8 cellular contexts compared by ENCODE assay signal in the genomic region with DNA sequence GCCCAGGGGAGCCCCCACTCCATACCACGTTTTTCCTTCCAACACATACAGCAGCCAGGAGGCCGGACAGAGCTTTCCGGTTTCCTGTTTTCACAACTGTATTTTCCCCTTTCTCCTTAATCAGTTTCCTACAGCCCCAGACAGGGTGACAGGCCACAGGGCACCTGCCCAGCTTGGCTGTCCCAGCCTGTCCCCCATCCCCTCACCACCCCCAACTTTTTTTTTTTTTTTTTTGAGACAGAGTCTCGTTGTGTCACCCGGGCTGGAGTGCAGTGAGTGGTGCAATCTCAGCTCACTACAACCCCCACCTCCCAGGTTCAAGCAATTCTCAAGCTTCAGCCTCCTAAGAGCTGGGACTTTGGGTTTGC. TPM values are rescaled to one million over a fixed set of nuclear protein-coding genes. Genes with fewer than 3 reads are reported as not detected.
A peak's percentile ranks its signal among the peaks of the same experiment; 100 is the strongest.
DNase-seq lines count a peak whose midpoint lies in the region; ATAC-seq and TF ChIP-seq lines count a peak whose summit lies in the region.

No MANE protein-coding gene starts in this region.

- no peaks in the 10 kb centered on the region for H3K9me3 ChIP-seq in mesodermal cell (ENCODE audit: control insufficient read depth, low read length)

- H3K4me3 Mint-ChIP-seq in brain, result peak overlapping the region in 2 of 5 experiments; percentile 38 to 63

- no peaks in the 10 kb centered on the region for H3K36me3 ChIP-seq in mesodermal cell (ENCODE audit: control insufficient read depth, insufficient read depth, low read length)

- H3K4me1 ChIP-seq in mesodermal cell (ENCODE audit: control insufficient read depth, insufficient read depth, low read length, poor library complexity, severe bottlenecking), result peaks cover 37% of the 10 kb centered on the region

- H3K4me3 ChIP-seq in AG04449 (ENCODE audit: low read depth, low read length), result peak overlapping the region; percentile 36
- no peak overlapping the region for H3K4me3 ChIP-seq in mesodermal cell (ENCODE audit: extremely low read depth, insufficient read depth, low read length, poor library complexity, severe bottlenecking)

- peak; percentile 26 for ATAC-seq in HG03457 (IDR thresholded peaks at IDR 0.05; ENCODE audit: unreplicated experiment)
- no peak for ATAC-seq in GM21367 (IDR thresholded peaks at IDR 0.05; ENCODE audit: unreplicated experiment)
- ATAC-seq in HG02571 (IDR thresholded peaks at IDR 0.05; ENCODE audit: unreplicated experiment), result no peak

- WGBS in mesodermal cell (ENCODE audit: insufficient coverage in 2 of 2), 2 experiments, result 65 to 72% methylated on average over 3 to 4 of the region's 5 CpGs

- TF ChIP-seq CTCF in AG04449 (IDR thresholded peaks at IDR 0.05; ENCODE audit: insufficient read depth, low read length, missing control alignments), result no peak
- TF ChIP-seq CTCF in brain (conservative IDR thresholded peaks at IDR 0.05), result no peak
- TF ChIP-seq CTCF in GM13977 (IDR thresholded peaks at IDR 0.05; ENCODE audit: extremely low read depth, insufficient read depth, missing control alignments), result no peak

- H3K27ac Mint-ChIP-seq in brain, result peak overlapping the region; percentile 69 to 93 (median 83)

- H3K9me3 Mint-ChIP-seq in brain, result peaks cover 0 to 11% (median 0%) of the 10 kb centered on the region in 5 experiments

- POLR2A ChIA-PET in AG04449 (lab: Yijun Ruan, JAX), result interaction anchor here (0.6 to 2.3 kb wide), 4 partner anchors 10 to 25 kb away, joined by 3 to 40 read pairs (median 6); a partner anchor contains a TSS

- CTCF ChIA-PET in AG04449 (lab: Yijun Ruan, JAX), result interaction anchor here (0.9 to 8.3 kb wide), 11 partner anchors 8 to 115 kb away, joined by 3 to 164 read pairs (median 6); a partner anchor contains a TSS

- DNase-seq in AG04449 (ENCODE audit: low read depth, low spot score) (no peak), SHP77 (lab: John Stamatoyannopoulos, UW) (no peak), GM13977 (ENCODE audit: low spot score) (no peak)

- H3K36me3 Mint-ChIP-seq in brain, result no peaks in the 10 kb centered on the region

- in situ Hi-C loops in GM13977 (cut with MboI; ENCODE audit: low pct_unique_long_range_greater_than_20kb, low sequenced_read_pairs, unreplicated experiment), result no loop called here

- peaks cover 62% of the 10 kb centered on the region for H3K4me1 Mint-ChIP-seq in brain

- H3K27ac ChIP-seq in mesodermal cell (ENCODE audit: low read depth, low read length, severe bottlenecking), result peak overlapping the region; percentile 92

- peaks cover 6% of the 10 kb centered on the region for H3K27me3 Mint-ChIP-seq in brain

RNA-seq across cellular contexts. Expression of a gene that starts 10.3 kb away (rescaled TPM):
- 404 TPM for polyA plus RNA-seq in brain (ENCODE audit: insufficient read depth, low read depth, low replicate concordance)
- 475 TPM for polyA plus RNA-seq in mesodermal cell (2013, experiment 1 of 2)
- polyA plus RNA-seq in mesodermal cell (2013, experiment 2 of 2), result 398 TPM
